In genomic region chr10:100829933-100830727, GRCh38 we compare ENCODE assay signal across 13 cellular contexts.
DNase-seq lines count a peak whose midpoint lies in the region; ATAC-seq and TF ChIP-seq lines count a peak whose summit lies in the region.
"Had no signal": no experiment of that assay in that cellular context is flagged by ENCODE, and none has a peak within 500 bp of the region (broad histone marks: within the 10 kb centered on the region; RNA-seq: fewer than 3 reads in every experiment).

No MANE protein-coding gene starts in this region.

- H3K9me3 Mint-ChIP-seq in activated naive CD4-positive, alpha-beta T cell treated with anti-CD3 and anti-CD28 coated beads, Interleukin-2, amount 10 ng/mL, durations not matched to agents 7 days and 5 days = no peaks in the 10 kb centered on the region
- H3K9me3 Mint-ChIP-seq in activated naive CD8-positive, alpha-beta T cell (ENCODE audit: low read depth) = no peaks in the 10 kb centered on the region
- H3K9me3 Mint-ChIP-seq in naive thymus-derived CD4-positive, alpha-beta T cell = peaks cover 0 to 2% (median 0%) of the 10 kb centered on the region in 11 donors
- no peaks in the 10 kb centered on the region for H3K9me3 Mint-ChIP-seq in type B pancreatic cell

- CTCF ChIA-PET in activated naive CD4-positive, alpha-beta T cell treated with anti-CD3 and anti-CD28 coated beads, Interleukin-2, amount 10 ng/mL, durations not matched to agents 7 days and 5 days (lab: Charles Lee) = no interaction called here
- CTCF ChIA-PET in naive thymus-derived CD4-positive, alpha-beta T cell (lab: Charles Lee) = no interaction called here

- no peak for ATAC-seq in naive thymus-derived CD4-positive, alpha-beta T cell
- ATAC-seq in GM18867 (IDR thresholded peaks at IDR 0.05; ENCODE audit: unreplicated experiment) (no peak), HG03442 (IDR thresholded peaks at IDR 0.05; ENCODE audit: unreplicated experiment) (no peak)

- peak overlapping the region; percentile 6 for H3K4me3 Mint-ChIP-seq in activated naive CD4-positive, alpha-beta T cell treated with anti-CD3 and anti-CD28 coated beads, Interleukin-2, amount 10 ng/mL, durations not matched to agents 7 days and 5 days
- peak overlapping the region; percentile 85 for H3K4me3 Mint-ChIP-seq in activated naive CD8-positive, alpha-beta T cell
- peak overlapping the region; percentile 53 to 97 (median 81) for H3K4me3 Mint-ChIP-seq in naive thymus-derived CD4-positive, alpha-beta T cell
- peak overlapping the region; percentile 81 for H3K4me3 Mint-ChIP-seq in type B pancreatic cell

- no peak overlapping the region for H3K4me3 ChIP-seq in naive thymus-derived CD4-positive, alpha-beta T cell (ENCODE audit: low read length)
- H3K4me3 ChIP-seq: SJCRH30 had no signal

- no peak overlapping the region for H3K27ac ChIP-seq in naive thymus-derived CD4-positive, alpha-beta T cell (ENCODE audit: low read depth, low read length)
- H3K27ac ChIP-seq: psoas muscle, SJCRH30, uterus had no signal

- peaks cover 11 to 36% of the 10 kb centered on the region in 2 donors for H3K27me3 ChIP-seq in naive thymus-derived CD4-positive, alpha-beta T cell (ENCODE audit: control insufficient read depth in 2 of 2, insufficient read depth in 2 of 2, low read length in 2 of 2)
- H3K27me3 ChIP-seq: SJCRH30 had no signal

- peaks cover 4% of the 10 kb centered on the region for H3K36me3 Mint-ChIP-seq in activated naive CD4-positive, alpha-beta T cell treated with anti-CD3 and anti-CD28 coated beads, Interleukin-2, amount 10 ng/mL, durations not matched to agents 7 days and 5 days
- peaks cover 4% of the 10 kb centered on the region for H3K36me3 Mint-ChIP-seq in activated naive CD8-positive, alpha-beta T cell
- H3K36me3 Mint-ChIP-seq in naive thymus-derived CD4-positive, alpha-beta T cell = peaks cover 0 to 5% (median 0%) of the 10 kb centered on the region in 5 donors
- H3K36me3 Mint-ChIP-seq in type B pancreatic cell = no peaks in the 10 kb centered on the region

- POLR2A ChIA-PET in naive thymus-derived CD4-positive, alpha-beta T cell (lab: Charles Lee) = no interaction called here

- H3K4me1 Mint-ChIP-seq in activated naive CD4-positive, alpha-beta T cell treated with anti-CD3 and anti-CD28 coated beads, Interleukin-2, amount 10 ng/mL, durations not matched to agents 7 days and 5 days = peaks cover 36% of the 10 kb centered on the region
- peaks cover 24% of the 10 kb centered on the region for H3K4me1 Mint-ChIP-seq in activated naive CD8-positive, alpha-beta T cell (ENCODE audit: low read depth)
- H3K4me1 Mint-ChIP-seq in naive thymus-derived CD4-positive, alpha-beta T cell = peaks cover 25 to 44% (median 31%) of the 10 kb centered on the region in 7 donors
- H3K4me1 Mint-ChIP-seq in type B pancreatic cell (ENCODE audit: unreplicated experiment) = peaks cover 14% of the 10 kb centered on the region

- H3K36me3 ChIP-seq in naive thymus-derived CD4-positive, alpha-beta T cell (ENCODE audit: control insufficient read depth in 2 of 3, insufficient read depth in 3 of 3, low read length in 3 of 3) = no peaks in the 10 kb centered on the region
- H3K36me3 ChIP-seq: SJCRH30, uterus had no signal

- peaks cover 88% of the 10 kb centered on the region for H3K27me3 Mint-ChIP-seq in activated naive CD4-positive, alpha-beta T cell treated with anti-CD3 and anti-CD28 coated beads, Interleukin-2, amount 10 ng/mL, durations not matched to agents 7 days and 5 days
- peaks cover 58% of the 10 kb centered on the region for H3K27me3 Mint-ChIP-seq in activated naive CD8-positive, alpha-beta T cell
- peaks cover 10 to 79% (median 29%) of the 10 kb centered on the region in 5 donors for H3K27me3 Mint-ChIP-seq in naive thymus-derived CD4-positive, alpha-beta T cell
- peaks cover 39% of the 10 kb centered on the region for H3K27me3 Mint-ChIP-seq in type B pancreatic cell

- H3K4me1 ChIP-seq in naive thymus-derived CD4-positive, alpha-beta T cell (ENCODE audit: control insufficient read depth in 2 of 2, insufficient read depth in 2 of 2, low read length in 2 of 2) = peaks cover 9% of the 10 kb centered on the region in 2 donors
- H3K4me1 ChIP-seq: SJCRH30 had no signal

- H3K9me3 ChIP-seq in naive thymus-derived CD4-positive, alpha-beta T cell (ENCODE audit: control insufficient read depth in 2 of 3, low read length in 3 of 3) = no peaks in the 10 kb centered on the region
- H3K9me3 ChIP-seq: psoas muscle, SJCRH30, uterus had no signal

- TF ChIP-seq CTCF in type B pancreatic cell (conservative IDR thresholded peaks at IDR 0.05) = no peak

- intact Hi-C loops in naive thymus-derived CD4-positive, alpha-beta T cell (cut with micrococcal nuclease) = loop anchor here (2.0 to 10.0 kb wide), 3 partner anchors 83 to 395 kb away; partner anchors contain the start of genes LBX1 (in 1 of the 2), PAX2 (in 1 of the 2) and SLF2 (in 1 of the 2)

- no peak for DNase-seq in activated naive CD4-positive, alpha-beta T cell treated with anti-CD3 and anti-CD28 coated beads, Interleukin-2, amount 10 ng/mL, durations not matched to agents 7 days and 5 days
- no peak for DNase-seq in activated naive CD4-positive, alpha-beta T cell treated with anti-CD3 and anti-CD28 coated beads, Interleukin-2, amount 50 U/mL, for 16 hours
- DNase-seq in naive thymus-derived CD4-positive, alpha-beta T cell = peak in 2 of 9 donors; percentile 4 to 21
- no peak for DNase-seq in type B pancreatic cell (ENCODE audit: extremely low spot score, unreplicated experiment)
- DNase-seq in activated CD4-positive, CD25-positive, alpha-beta regulatory T cell treated with anti-CD3 and anti-CD28 coated beads, Interleukin-2, amount 50 U/mL, for 72 hours = no peak
- DNase-seq: DMS79, HCEC 1CT, psoas muscle, SJCRH30, uterus had no signal

- H3K27ac Mint-ChIP-seq in activated naive CD4-positive, alpha-beta T cell treated with anti-CD3 and anti-CD28 coated beads, Interleukin-2, amount 10 ng/mL, durations not matched to agents 7 days and 5 days = no peak overlapping the region
- H3K27ac Mint-ChIP-seq in activated naive CD8-positive, alpha-beta T cell = no peak overlapping the region
- H3K27ac Mint-ChIP-seq in naive thymus-derived CD4-positive, alpha-beta T cell = peak overlapping the region in 2 of 9 donors; percentile 44
- H3K27ac Mint-ChIP-seq in type B pancreatic cell = no peak overlapping the region

Comparison
In these comparisons a context has a peak if more than half of its experiments do, and no peak if none do; other contexts are left out.
1. H3K4me3 Mint-ChIP-seq: peak in every context shown above with its lines; median percentile 85 in activated naive CD8-positive, alpha-beta T cell; 81 in naive thymus-derived CD4-positive, alpha-beta T cell; 81 in type B pancreatic cell; 6 in activated naive CD4-positive, alpha-beta T cell treated with anti-CD3 and anti-CD28 coated beads, Interleukin-2, amount 10 ng/mL, durations not matched to agents 7 days and 5 days.